35 cellular contexts compared by ENCODE assay signal in genomic region chr13:105412171-105412570, GRCh38. TPM values are rescaled to one million over a fixed set of nuclear protein-coding genes. Genes with fewer than 3 reads are reported as not detected.
"Had no signal": no experiment of that assay in that cellular context is flagged by ENCODE, and none has a peak within 500 bp of the region (broad histone marks: within the 10 kb centered on the region; RNA-seq: fewer than 3 reads in every experiment).

No MANE protein-coding gene starts in this region.

- H3K27me3 ChIP-seq: hepatocyte, ovary, right atrium auricular region, right lobe of liver, suprapubic skin, tibial nerve, upper lobe of left lung, vagina had no signal

- H3K27me3 Mint-ChIP-seq: naive thymus-derived CD4-positive, alpha-beta T cell; natural killer cell treated with Interleukin-12 subunit alpha and Interleukin-12 subunit beta and Interleukin-15 and Interleukin-18, amount 100 ng/mL, for 72 hours; progenitor cell of endocrine pancreas; stimulated activated naive CD8-positive, alpha-beta T cell treated with anti-CD3 and anti-CD28 coated beads, Interleukin-15, Interleukin-2, amounts not matched to agents 100 ng/mL and 50 ng/mL, for 24 hours had no signal

- ATAC-seq: mucosa of descending colon; naive thymus-derived CD4-positive, alpha-beta T cell; natural killer cell treated with Interleukin-12 subunit alpha and Interleukin-12 subunit beta and Interleukin-15 and Interleukin-18, amount 100 ng/mL, for 72 hours; right lobe of liver had no signal

- H3K4me1 Mint-ChIP-seq: memory B cell; naive thymus-derived CD4-positive, alpha-beta T cell had no signal

- H3K79me2 ChIP-seq: hepatocyte had no signal

- H3K4me3 ChIP-seq: hepatocyte, left ventricle myocardium inferior, lung, mucosa of descending colon, ovary, right atrium auricular region, right lobe of liver, suprapubic skin, thoracic aorta, tibial nerve, upper lobe of left lung, vagina had no signal

- H3K27ac Mint-ChIP-seq: memory B cell; naive thymus-derived CD4-positive, alpha-beta T cell; natural killer cell treated with Interleukin-12 subunit alpha and Interleukin-12 subunit beta and Interleukin-15 and Interleukin-18, amount 100 ng/mL, for 72 hours; progenitor cell of endocrine pancreas; stimulated activated naive CD8-positive, alpha-beta T cell treated with anti-CD3 and anti-CD28 coated beads, Interleukin-15, Interleukin-2, amounts not matched to agents 100 ng/mL and 50 ng/mL, for 24 hours had no signal

- H3K36me3 Mint-ChIP-seq: memory B cell; natural killer cell treated with Interleukin-12 subunit alpha and Interleukin-12 subunit beta and Interleukin-15 and Interleukin-18, amount 100 ng/mL, for 72 hours had no signal

- H3K4me1 ChIP-seq: left ventricle myocardium inferior, right atrium auricular region, right lobe of liver, suprapubic skin, tibial nerve, upper lobe of left lung, vagina had no signal

- H3K36me3 ChIP-seq: left ventricle myocardium inferior, ovary, right atrium auricular region, right lobe of liver, suprapubic skin, thoracic aorta, tibial nerve, upper lobe of left lung, vagina had no signal

- H3K9me3 Mint-ChIP-seq: natural killer cell treated with Interleukin-12 subunit alpha and Interleukin-12 subunit beta and Interleukin-15 and Interleukin-18, amount 100 ng/mL, for 72 hours had no signal

- H3K4me3 Mint-ChIP-seq: memory B cell; naive thymus-derived CD4-positive, alpha-beta T cell; natural killer cell treated with Interleukin-12 subunit alpha and Interleukin-12 subunit beta and Interleukin-15 and Interleukin-18, amount 100 ng/mL, for 72 hours; stimulated activated naive CD8-positive, alpha-beta T cell treated with anti-CD3 and anti-CD28 coated beads, Interleukin-15, Interleukin-2, amounts not matched to agents 100 ng/mL and 50 ng/mL, for 24 hours had no signal

- DNase-seq: islet precursor cell; left ventricle myocardium inferior; midbrain; mucosa of descending colon; naive thymus-derived CD4-positive, alpha-beta T cell; ovary; right lobe of liver; stimulated activated CD4-positive, alpha-beta T cell treated with anti-CD3 and anti-CD28 coated beads, Interleukin-12 subunit alpha, Interleukin-12 subunit beta, amount 100 ng/mL, for 4 hours; stimulated activated CD4-positive, alpha-beta T cell treated with anti-CD3 and anti-CD28 coated beads, Interleukin-15, amount 100 ng/mL, for 24 hours; stimulated activated CD4-positive, alpha-beta T cell treated with anti-CD3 and anti-CD28 coated beads, Interleukin-2, amount 100 ng/mL, for 24 hours; stimulated activated CD4-positive, alpha-beta T cell treated with anti-CD3 and anti-CD28 coated beads, Interleukin-4, amount 100 ng/mL, for 1 hour; stimulated activated naive CD4-positive, alpha-beta T cell; upper lobe of left lung had no signal

- H3K27ac ChIP-seq: hepatocyte, left ventricle myocardium inferior, ovary, right atrium auricular region, right lobe of liver, suprapubic skin, thoracic aorta, tibial nerve, upper lobe of left lung, vagina had no signal

- H3K4me2 ChIP-seq: hepatocyte had no signal

- H3K9me3 ChIP-seq: left ventricle myocardium inferior, mucosa of descending colon, right atrium auricular region, right lobe of liver, suprapubic skin, thoracic aorta, tibial nerve, upper lobe of left lung, vagina had no signal

- H2AFZ ChIP-seq: hepatocyte had no signal

RNA-seq across cellular contexts. Expression of gene DAOA, which starts 53.7 kb away (rescaled TPM):
- total RNA-seq: hepatocyte; kidney epithelial cell; left ventricle myocardium inferior; lower leg skin; lung; mesenteric fat pad; mucosa of descending colon; myocyte; naive thymus-derived CD4-positive, alpha-beta T cell; natural killer cell treated with Interleukin-12 subunit alpha and Interleukin-12 subunit beta and Interleukin-15 and Interleukin-18, amount 100 ng/mL, for 72 hours; omental fat pad; ovary; progenitor cell of endocrine pancreas; pulmonary artery endothelial cell; renal cortical epithelial cell; right atrium auricular region; right lobe of liver; skeletal muscle tissue; subcutaneous adipose tissue; suprapubic skin; thoracic aorta; tibial nerve; upper lobe of left lung; urinary bladder; vagina had no signal
- polyA plus RNA-seq: hepatocyte; lung; naive thymus-derived CD4-positive, alpha-beta T cell; neural cell; ovary; urinary bladder had no signal
